ENCODE assay signal across 1 cellular context in genomic region chr7:30896783-30897617, GRCh38.
TF ChIP-seq lines count a peak whose summit lies in the region.

No MANE protein-coding gene starts in this region.

TF ChIP-seq in K562, 482 proteins besides CTCF, POLR2A, EP300 and RAD21 (continued from another document):
- TF ChIP-seq FOXP4 (CRISPR knock-in tag; IDR thresholded peaks at IDR 0.05; ENCODE audit: borderline replicate concordance) (no peak), ZBTB34 (CRISPR knock-in tag; IDR thresholded peaks at IDR 0.05) (no peak), KAT7 (CRISPR knock-in tag; IDR thresholded peaks at IDR 0.05; ENCODE audit: borderline replicate concordance) (no peak), ARID2 (IDR thresholded peaks at IDR 0.05) (no peak), GTF2F1 (IDR thresholded peaks at IDR 0.05; ENCODE audit: low read depth, low read length) (no peak), NEUROD1 (IDR thresholded peaks at IDR 0.05; ENCODE audit: borderline replicate concordance, low read depth, low read length, partially characterized antibody) (no peak), PHB2 (IDR thresholded peaks at IDR 0.05; ENCODE audit: low read depth) (peak; percentile 52; the same call in 1 of the 2 replicates), CBX5 (IDR thresholded peaks at IDR 0.05; ENCODE audit: borderline replicate concordance, low read depth) (no peak), L3MBTL2 (IDR thresholded peaks at IDR 0.05) (peak; percentile 71), HMG20B (CRISPR knock-in tag; IDR thresholded peaks at IDR 0.05) (no peak), GABPB1 (CRISPR knock-in tag; IDR thresholded peaks at IDR 0.05) (no peak), MBD2 (IDR thresholded peaks at IDR 0.05; ENCODE audit: borderline replicate concordance, low read depth) (peak; percentile 45; the same call in 1 of the 2 replicates), PHB (CRISPR knock-in tag; IDR thresholded peaks at IDR 0.05) (no peak), SNIP1 (IDR thresholded peaks at IDR 0.05; ENCODE audit: low read depth) (no peak), HDGF (IDR thresholded peaks at IDR 0.05) (no peak), MAZ (CRISPR knock-in tag; conservative IDR thresholded peaks at IDR 0.05 in 1 of 2, IDR thresholded peaks at IDR 0.05 in 1 of 2) (0 out of 4 replicates have a peak, but pooled peaks of 1 of the 2 experiments have one; percentile 43), SAFB2 (IDR thresholded peaks at IDR 0.05; ENCODE audit: borderline replicate concordance, low read depth, low read length, severe bottlenecking) (no peak), ZNF354B (CRISPR knock-in tag; IDR thresholded peaks at IDR 0.05) (no peak), SMAD4 (CRISPR knock-in tag; conservative IDR thresholded peaks at IDR 0.05) (peak; percentile 89), RBM17 (IDR thresholded peaks at IDR 0.05; ENCODE audit: borderline replicate concordance, low read depth, low read length) (no peak), ZFX (CRISPR knock-in tag; IDR thresholded peaks at IDR 0.05) (peak; percentile 35; the same call in 1 of the 2 replicates), RFX7 (CRISPR knock-in tag; IDR thresholded peaks at IDR 0.05) (no peak), CTCFL (IDR thresholded peaks at IDR 0.05; ENCODE audit: borderline replicate concordance, insufficient read depth, low read depth, low read length, poor library complexity, severe bottlenecking) (no peak), CBX2 (IDR thresholded peaks at IDR 0.05; ENCODE audit: insufficient read depth, low read length, poor library complexity, severe bottlenecking) (no peak), ZSCAN29 (IDR thresholded peaks at IDR 0.05) (no peak), PCBP1 (IDR thresholded peaks at IDR 0.05; ENCODE audit: low read depth, low read length, poor library complexity, severe bottlenecking) (no peak), ZBTB11 (CRISPR knock-in tag; IDR thresholded peaks at IDR 0.05) (no peak), CREB5 (CRISPR knock-in tag; IDR thresholded peaks at IDR 0.05) (no peak), CBFA2T2 (conservative IDR thresholded peaks at IDR 0.05) (peak; percentile 94), ZNF511 (CRISPR knock-in tag; IDR thresholded peaks at IDR 0.05) (no peak), PURB (CRISPR knock-in tag; IDR thresholded peaks at IDR 0.05; ENCODE audit: low read depth) (no peak), KLF6 (CRISPR knock-in tag; IDR thresholded peaks at IDR 0.05; ENCODE audit: borderline replicate concordance) (no peak), MAFG (tag; conservative IDR thresholded peaks at IDR 0.05) (no peak), RERE (CRISPR knock-in tag; IDR thresholded peaks at IDR 0.05; ENCODE audit: borderline replicate concordance) (no peak), ZNF212 (CRISPR knock-in tag; IDR thresholded peaks at IDR 0.05) (no peak), SMC3 (conservative IDR thresholded peaks at IDR 0.05; ENCODE audit: insufficient read depth, low read depth, low read length) (no peak), TARDBP (IDR thresholded peaks at IDR 0.05) (no peak; the same call in 1 of the 2 replicates), POLR2AphosphoS5 (IDR thresholded peaks at IDR 0.05; ENCODE audit: control insufficient read depth, insufficient read depth, low read depth, low read length) (peak; percentile 96), ZNF197 (CRISPR knock-in tag; IDR thresholded peaks at IDR 0.05; ENCODE audit: low read depth) (no peak), RBM34 (IDR thresholded peaks at IDR 0.05; ENCODE audit: borderline replicate concordance, insufficient read depth, low read length) (no peak), STAT5A (IDR thresholded peaks at IDR 0.05; ENCODE audit: borderline replicate concordance, low read length) (peak; percentile 90), ZNF780A (CRISPR knock-in tag; IDR thresholded peaks at IDR 0.05) (no peak), BACH1 (tag; IDR thresholded peaks at IDR 0.05) (no peak), HSF4 (CRISPR knock-in tag; IDR thresholded peaks at IDR 0.05; ENCODE audit: borderline replicate concordance) (no peak), BHLHE40 (IDR thresholded peaks at IDR 0.05; ENCODE audit: low read length) (no peak), CBFA2T3 (IDR thresholded peaks at IDR 0.05) (peak; percentile 96), ZNF408 (CRISPR knock-in tag; IDR thresholded peaks at IDR 0.05; ENCODE audit: low read depth) (no peak), PRPF4 (IDR thresholded peaks at IDR 0.05; ENCODE audit: insufficient read depth, low read depth, low read length, poor library complexity, severe bottlenecking) (no peak)
TF ChIP-seq in K562: peak in this region for 75.
